7 cellular contexts compared by ENCODE assay signal in genomic region chr6:124753001-124753400, GRCh38.
"Had no signal": no experiment of that assay in that cellular context is flagged by ENCODE, and none has a peak within 500 bp of the region (broad histone marks: within the 10 kb centered on the region; RNA-seq: fewer than 3 reads in every experiment).

No MANE protein-coding gene starts in this region.

- H3K9ac ChIP-seq: KMS-11 had no signal

- H3K4me3 Mint-ChIP-seq: IgD-negative memory B cell had no signal

- H3K27me3 Mint-ChIP-seq: IgD-negative memory B cell had no signal

- H3K27ac ChIP-seq: HL-60, KMS-11 had no signal

- H3K27ac Mint-ChIP-seq: IgD-negative memory B cell had no signal

- H3K4me1 Mint-ChIP-seq: IgD-negative memory B cell had no signal

- H3K4me2 ChIP-seq: KMS-11 had no signal

- H3K4me3 ChIP-seq: K562 had no signal

- DNase-seq: IMR-90, KBM-7, KG1 had no signal
